In the genomic region with DNA sequence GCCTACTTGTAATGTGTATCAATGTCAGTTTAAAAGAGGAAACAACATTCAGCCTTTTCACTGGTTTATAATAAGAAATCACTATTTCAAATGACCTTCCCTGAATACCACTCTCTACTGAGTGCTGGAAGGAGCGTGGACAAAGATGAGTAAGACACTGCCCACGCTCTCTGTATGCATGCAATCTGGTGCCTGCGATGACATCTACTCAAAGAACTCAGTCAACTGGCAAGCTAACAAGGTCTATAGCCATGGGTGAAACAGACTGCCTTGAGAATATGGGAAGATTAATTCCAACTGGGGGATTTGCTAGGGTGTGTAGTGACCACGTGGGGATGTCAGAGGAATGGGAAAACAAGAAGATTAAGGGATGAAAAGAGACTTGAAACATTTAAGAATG, we compare ENCODE assay signal across 10 cellular contexts. TPM values are rescaled to one million over a fixed set of nuclear protein-coding genes. Genes with fewer than 3 reads are reported as not detected.
DNase-seq lines count a peak whose midpoint lies in the region; ATAC-seq and TF ChIP-seq lines count a peak whose summit lies in the region.
"Had no signal": no experiment of that assay in that cellular context is flagged by ENCODE, and none has a peak within 500 bp of the region (broad histone marks: within the 10 kb centered on the region; RNA-seq: fewer than 3 reads in every experiment).

No MANE protein-coding gene starts in this region.

- peak; percentile 74 for DNase-seq in HFF-Myc (ENCODE audit: extremely low read depth, low read depth)
- peak; percentile 86 for DNase-seq in adipocyte (ENCODE audit: low read depth)
- DNase-seq in hepatic stellate cell (ENCODE audit: low spot score), result peak; percentile 82
- no peak for DNase-seq in transverse colon
- no peak for DNase-seq in activated naive CD4-positive, alpha-beta T cell (lab: John Stamatoyannopoulos, UW)
- no peak for DNase-seq in OCI-M1 (lab: John Stamatoyannopoulos, UW)
- DNase-seq: NCI-H748 treated with DMSO at 0.1 percent for 48 hours; stimulated activated naive CD8-positive, alpha-beta T cell treated with anti-CD3 and anti-CD28 coated beads, Interleukin-15, amount 100 ng/mL, for 72 hours had no signal

- H3K9ac ChIP-seq in adipocyte (ENCODE audit: low read length), result no peak overlapping the region

- H3K36me3 ChIP-seq in adipocyte (ENCODE audit: control insufficient read depth, insufficient read depth, low read length, severe bottlenecking) (no peaks in the 10 kb centered on the region), transverse colon (no peaks in the 10 kb centered on the region)

- no peak for ATAC-seq in HG03196 (IDR thresholded peaks at IDR 0.05; ENCODE audit: unreplicated experiment)
- ATAC-seq in GM21381 (IDR thresholded peaks at IDR 0.05; ENCODE audit: unreplicated experiment), result no peak
- ATAC-seq: stimulated activated naive CD8-positive, alpha-beta T cell treated with anti-CD3 and anti-CD28 coated beads, Interleukin-15, amount 100 ng/mL, for 72 hours had no signal

- intact Hi-C loops in transverse colon (cut with DNase I; ENCODE audit: low total_unique reads), result no loop called here

- H3K27ac ChIP-seq in transverse colon, result peak overlapping the region; percentile 44 to 73 (median 59)

- no peak for TF ChIP-seq EP300 in transverse colon (IDR thresholded peaks at IDR 0.05; ENCODE audit: low read depth)

- H3K4me1 ChIP-seq in adipocyte (ENCODE audit: control insufficient read depth, insufficient read depth, low read length), result peaks cover 35% of the 10 kb centered on the region
- H3K4me1 ChIP-seq in transverse colon, result peaks cover 0 to 47% (median 9%) of the 10 kb centered on the region in 4 donors

- 43 to 63% methylated on average over 1 to 4 of the region's 4 CpGs for WGBS in transverse colon (ENCODE audit: low coverage in 1 of 2), 2 donors

- in situ Hi-C loops in transverse colon (cut with MboI; ENCODE audit: low pct_ligation_motif_present in 1 of 4, low pct_unique_long_range_greater_than_20kb in 1 of 4, low sequenced_read_pairs in 3 of 4), result no loop called here

- TF ChIP-seq CTCF in HFF-Myc (IDR thresholded peaks at IDR 0.05; ENCODE audit: low read depth, low read length, missing control alignments) (no peak), transverse colon (IDR thresholded peaks at IDR 0.05) (no peak)

- H3K9me3 ChIP-seq in adipocyte (ENCODE audit: control insufficient read depth, low read length), result no peaks in the 10 kb centered on the region
- H3K9me3 ChIP-seq in transverse colon, result no peaks in the 10 kb centered on the region

- H3K27me3 ChIP-seq in adipocyte (replicated peaks; ENCODE audit: control insufficient read depth, insufficient read depth, low read length), result no peaks in the 10 kb centered on the region
- H3K27me3 ChIP-seq in transverse colon, result no peaks in the 10 kb centered on the region

- TF ChIP-seq POLR2A in transverse colon (IDR thresholded peaks at IDR 0.05), result no peak

- H3K4me3 ChIP-seq in HFF-Myc (replicated peaks; ENCODE audit: low read depth, low read length) (no peak overlapping the region), adipocyte (ENCODE audit: low read length) (no peak overlapping the region), transverse colon (no peak overlapping the region)

RNA-seq across cellular contexts. Expression of a gene that starts 49.4 kb away (rescaled TPM):
- 100 to 1,000 TPM in 1 of 4 donors, 10 to 100 TPM in 2, 1 to 10 TPM in 1; 4.6 to 136 (median 87.7) TPM for total RNA-seq in transverse colon

Comparison
In these comparisons a context has a peak if more than half of its experiments do, and no peak if none do; other contexts are left out.
1. DNase-seq: peak in HFF-Myc (single experiment), adipocyte (single experiment) and hepatic stellate cell (single experiment); none in transverse colon (single experiment), activated naive CD4-positive, alpha-beta T cell (0 of 4) and OCI-M1 (single experiment).